ENCODE assay signal across 21 cellular contexts in genomic region chr12:121762269-121762668, GRCh38. TPM values are rescaled to one million over a fixed set of nuclear protein-coding genes. Genes with fewer than 3 reads are reported as not detected.
DNase-seq lines count a peak whose midpoint lies in the region; ATAC-seq and TF ChIP-seq lines count a peak whose summit lies in the region.
"Had no signal": no experiment of that assay in that cellular context is flagged by ENCODE, and none has a peak within 500 bp of the region (broad histone marks: within the 10 kb centered on the region; RNA-seq: fewer than 3 reads in every experiment).

No MANE protein-coding gene starts in this region.

- H3K27me3 ChIP-seq in heart left ventricle (no peaks in the 10 kb centered on the region), upper lobe of left lung (no peaks in the 10 kb centered on the region)
- H3K27me3 ChIP-seq: SJCRH30 had no signal

- TF ChIP-seq POLR2A in heart left ventricle (IDR thresholded peaks at IDR 0.05), result no peak
- TF ChIP-seq POLR2A in upper lobe of left lung (IDR thresholded peaks at IDR 0.05), result no peak

- H3K4me1 ChIP-seq in heart left ventricle (peaks cover 0 to 22% (median 9%) of the 10 kb centered on the region in 12 donors), upper lobe of left lung (no peaks in the 10 kb centered on the region)

- H3K27ac ChIP-seq in heart left ventricle (peak overlapping the region in 11 of 12 donors; percentile 42 to 78 (median 62)), upper lobe of left lung (no peak overlapping the region)
- H3K27ac ChIP-seq: SJCRH30 had no signal

- H3K4me3 ChIP-seq in heart left ventricle (no peak overlapping the region), upper lobe of left lung (no peak overlapping the region)
- H3K4me3 ChIP-seq: GM23338, SJCRH30 had no signal

- 43 to 62% (median 50%) methylated on average over 6 of the region's 6 CpGs for WGBS in heart left ventricle, 4 donors
- WGBS in upper lobe of left lung, 2 donors, result 70 to 93% methylated on average over 6 of the region's 6 CpGs

- H3K36me3 ChIP-seq in heart left ventricle (peaks cover 0 to 5% (median 0%) of the 10 kb centered on the region in 9 donors), upper lobe of left lung (peaks cover 0 to 4% (median 2%) of the 10 kb centered on the region in 4 donors)

- TF ChIP-seq CTCF in heart left ventricle (IDR thresholded peaks at IDR 0.05) (no peak), upper lobe of left lung (IDR thresholded peaks at IDR 0.05) (no peak)

- H3K9me3 ChIP-seq in heart left ventricle (no peaks in the 10 kb centered on the region), upper lobe of left lung (no peaks in the 10 kb centered on the region)
- H3K9me3 ChIP-seq: SJCRH30 had no signal

- no peak for TF ChIP-seq EP300 in upper lobe of left lung (IDR thresholded peaks at IDR 0.05)

- DNase-seq in A172 (ENCODE audit: low spot score) (peak; percentile 42), amniotic epithelial cell (ENCODE audit: low read depth) (peak; percentile 17), heart left ventricle (peak in 1 of 5 donors; percentile 75), myocyte (ENCODE audit: low read depth) (peak; percentile 34), cerebellar nuclear complex (lab: John Stamatoyannopoulos, UW) (no peak), AG08395 (ENCODE audit: low spot score) (no peak), upper lobe of left lung (no peak)
- DNase-seq: ACHN; activated CD4-positive, CD25-positive, alpha-beta regulatory T cell treated with anti-CD3 and anti-CD28 coated beads, Interleukin-2, amount 50 U/mL, for 72 hours; activated effector memory CD4-positive, alpha-beta T cell treated with Interleukin-2 at 50 U/mL for 16 hours; amniotic stem cell; DMS53; NCI-H1417; NCI-H2171; NCI-H69; SJCRH30; T1000 had no signal

- ATAC-seq in heart left ventricle (peak; percentile 79 to 91 (median 87)), HG03196 (IDR thresholded peaks at IDR 0.05; ENCODE audit: unreplicated experiment) (no peak), upper lobe of left lung (ENCODE audit: low FRiP score in 2 of 2) (no peak)
- ATAC-seq: GM23338; HepG2; stimulated activated memory B cell treated with anti-CD40 and anti-IgM and Interleukin-4, amounts not matched to agents 10 μg/mL and 1 μg/mL and 100 μg/mL, for 72 hours had no signal

- intact Hi-C loops in heart left ventricle (cut with DNase I), result no loop called here

RNA-seq across cellular contexts. Expression of gene RHOF, which starts 31.2 kb away (rescaled TPM):
- 1.8 and 2.7 TPM in 2 replicates for total RNA-seq in A172 (2014; rRNA removed; shearing (Covaris generic))
- total RNA-seq in heart left ventricle (10 to 100 TPM; 18.8 to 45.2 (median 26.6) TPM), myocyte (2.3 and 2.4 TPM in 2 replicates), upper lobe of left lung (100 to 1,000 TPM in 2 of 6 donors, 10 to 100 TPM in 4; 33.5 to 145 (median 45.5) TPM)
- 10 to 100 TPM; 18.8 to 23.8 TPM for polyA plus RNA-seq in heart left ventricle
- polyA plus RNA-seq in myocyte (2012), result 2.7 TPM

RNA-seq across cellular contexts. Expression of gene SETD1B, which starts 41.5 kb away (rescaled TPM):
- total RNA-seq in A172 (2014; rRNA removed; shearing (Covaris generic)), result 1.9 and 2.4 TPM in 2 replicates
- total RNA-seq in heart left ventricle, result 10 to 100 TPM in 5 of 9 donors, 1 to 10 TPM in 4; 6.2 to 17.0 (median 12.0) TPM
- 1 to 10 TPM; 6.9 to 7.2 TPM for polyA plus RNA-seq in heart left ventricle
- 3.9 and 4.0 TPM in 2 replicates for total RNA-seq in myocyte
- 7.4 TPM for polyA plus RNA-seq in myocyte (2012)
- total RNA-seq in upper lobe of left lung, result 10 to 100 TPM in 5 of 6 donors, 1 to 10 TPM in 1; 9.3 to 47.1 (median 20.4) TPM

RNA-seq across cellular contexts. Expression of gene TMEM120B, which starts 49.7 kb away (rescaled TPM):
- 4.6 and 5.5 TPM in 2 replicates for total RNA-seq in A172 (2014; rRNA removed; shearing (Covaris generic))
- total RNA-seq in heart left ventricle (10 to 100 TPM in 2 of 9 donors, 1 to 10 TPM in 7; 5.8 to 13.2 (median 7.6) TPM), myocyte (25.2 and 25.3 TPM in 2 replicates), upper lobe of left lung (10 to 100 TPM in 5 of 6 donors, 1 to 10 TPM in 1; 8.9 to 23.0 (median 14.2) TPM)
- 10 to 100 TPM in 1 of 2 donors, 1 to 10 TPM in 1; 6.4 to 12.1 TPM for polyA plus RNA-seq in heart left ventricle
- polyA plus RNA-seq in myocyte (2012), result 18.6 TPM

Comparison
In these comparisons a context has a peak if more than half of its experiments do, and no peak if none do; other contexts are left out.
1. DNase-seq: peak in A172 (single experiment), amniotic epithelial cell (single experiment) and myocyte (single experiment); none in cerebellar nuclear complex (0 of 2), AG08395 (single experiment) and upper lobe of left lung (0 of 2).
2. ATAC-seq: peak in heart left ventricle (4 of 4); none in HG03196 (single experiment) and upper lobe of left lung (0 of 2).
3. H3K27ac ChIP-seq: peak in heart left ventricle (11 of 12); none in upper lobe of left lung (0 of 4).